ENCODE assay signal across 1 cellular context in genomic region chr15:68177747-68178146, GRCh38.
TF ChIP-seq lines count a peak whose summit lies in the region.

No MANE protein-coding gene starts in this region.

TF ChIP-seq in SK-N-SH treated with all-trans-retinoic acid at 6 μM for 48 hours, 23 proteins besides CTCF, POLR2A, EP300 and RAD21 (continued from another document):
- no peak for TF ChIP-seq ESRRG (CRISPR knock-in tag; IDR thresholded peaks at IDR 0.05)
- no peak for TF ChIP-seq CSDC2 (CRISPR knock-in tag; IDR thresholded peaks at IDR 0.05)
- TF ChIP-seq OSR1 (CRISPR knock-in tag; IDR thresholded peaks at IDR 0.05): no peak
- TF ChIP-seq TSHZ2 (CRISPR knock-in tag; IDR thresholded peaks at IDR 0.05): no peak
